In genomic region chr6:155033021-155033801, GRCh38 we compare ENCODE assay signal across 24 cellular contexts. TPM values are rescaled to one million over a fixed set of nuclear protein-coding genes. Genes with fewer than 3 reads are reported as not detected.
DNase-seq lines count a peak whose midpoint lies in the region; ATAC-seq, FAIRE-seq and TF ChIP-seq lines count a peak whose summit lies in the region.
"Had no signal": no experiment of that assay in that cellular context is flagged by ENCODE, and none has a peak within 500 bp of the region (broad histone marks: within the 10 kb centered on the region; RNA-seq: fewer than 3 reads in every experiment).

No MANE protein-coding gene starts in this region.

- no peak for FAIRE-seq in K562 (lab: Jason Lieb, UNC)
- FAIRE-seq: D721Med had no signal

- in situ Hi-C loops in GM23248 (cut with MboI) = no loop called here
- in situ Hi-C loops in K562 (cut with MboI) = no loop called here

- no peak for TF ChIP-seq RAD21 in K562 (CRISPR knock-in tag; conservative IDR thresholded peaks at IDR 0.05 in 1 of 2, IDR thresholded peaks at IDR 0.05 in 1 of 2)

- H3K4me1 ChIP-seq in GM23248 (ENCODE audit: insufficient read depth) (no peaks in the 10 kb centered on the region), K562 (replicated peaks in 1 of 2; ENCODE audit: control insufficient read depth in 2 of 2, insufficient read depth in 2 of 2, low read length in 2 of 2) (no peaks in the 10 kb centered on the region), esophagus (ENCODE audit: control insufficient read depth in 2 of 2, insufficient read depth in 2 of 2, low read length in 1 of 2) (peaks cover 0 to 3% of the 10 kb centered on the region in 2 donors), tibial artery (no peaks in the 10 kb centered on the region)
- H3K4me1 ChIP-seq: BLaER1 treated with 17β-estradiol and CSF1 and Interleukin-3, amounts not matched to agents 10 nM and 100 nM had no signal

- H3K27ac Mint-ChIP-seq in mesothelial cell of epicardium = peak overlapping the region; percentile 12
- H3K27ac Mint-ChIP-seq: CD4-positive, alpha-beta T cell had no signal

- H3K9ac ChIP-seq in GM23248 (no peak overlapping the region), K562 (ENCODE audit: insufficient read depth in 1 of 2, low read depth in 2 of 2, low read length in 2 of 2) (no peak overlapping the region)
- H3K9ac ChIP-seq: BLaER1 treated with 17β-estradiol and CSF1 and Interleukin-3, amounts not matched to agents 10 nM and 100 nM had no signal

- no peak for TF ChIP-seq CTCF in K562 (IDR thresholded peaks at IDR 0.05 in 2 of 3, conservative IDR thresholded peaks at IDR 0.05 in 1 of 3; ENCODE audit: insufficient read depth in 2 of 3, low read depth in 1 of 3, low read length in 3 of 3)
- no peak for TF ChIP-seq CTCF in mesothelial cell of epicardium (IDR thresholded peaks at IDR 0.05; ENCODE audit: unreplicated experiment)
- no peak for TF ChIP-seq CTCF in tibial artery (IDR thresholded peaks at IDR 0.05)

- no peak for TF ChIP-seq EP300 in K562 (IDR thresholded peaks at IDR 0.05; ENCODE audit: low read length)

- peaks cover 17% of the 10 kb centered on the region for H3K4me1 Mint-ChIP-seq in mesothelial cell of epicardium

- POLR2A ChIA-PET in K562 (lab: Yijun Ruan, JAX) = no interaction called here

- H3K4me2 ChIP-seq in GM23248 (ENCODE audit: unreplicated experiment) (no peak overlapping the region), K562 (ENCODE audit: insufficient read depth, low read length) (no peak overlapping the region)
- H3K4me2 ChIP-seq: BLaER1 treated with 17β-estradiol and CSF1 and Interleukin-3, amounts not matched to agents 10 nM and 100 nM; PC-9 had no signal

- 71 to 75% methylated on average over 13 of the region's 13 CpGs for WGBS in GM23248 (ENCODE audit: low coverage in 1 of 2, low lambda C conversion rate in 2 of 2, missing lambda C conversion rate in 2 of 2), 2 experiments
- 8% methylated on average over 13 of the region's 13 CpGs for WGBS in K562 (ENCODE audit: insufficient coverage, low coverage, missing lambda C conversion rate)
- WGBS in esophagus, 2 donors = 55 to 68% methylated on average over 13 of the region's 13 CpGs

- H3K4me3 ChIP-seq in GM23248 (no peak overlapping the region), K562 (no peak overlapping the region), esophagus (ENCODE audit: low read depth in 1 of 2, low read length in 2 of 2) (no peak overlapping the region), tibial artery (no peak overlapping the region)
- H3K4me3 ChIP-seq: BLaER1 treated with 17β-estradiol and CSF1 and Interleukin-3, amounts not matched to agents 10 nM and 100 nM; PC-9; SJSA1 had no signal

- H3K9me1 ChIP-seq in K562 (ENCODE audit: control insufficient read depth, insufficient read depth, low read length) = no peaks in the 10 kb centered on the region

- peaks cover 3% of the 10 kb centered on the region for H3K36me3 Mint-ChIP-seq in mesothelial cell of epicardium

- CTCF ChIA-PET in K562 (lab: Yijun Ruan, JAX; ENCODE audit: low intra/inter-chr PET ratio) = interaction anchor here (0.5 kb wide), 1 partner anchor 36 kb away, joined by 5 read pairs; no protein-coding TSS in a partner anchor

- 0 out of 3 replicates have a peak, but pooled peaks have one; percentile 35 for ATAC-seq in K562

- H4K20me1 ChIP-seq in GM23248 (ENCODE audit: insufficient read depth) (no peaks in the 10 kb centered on the region), K562 (replicated peaks; ENCODE audit: control insufficient read depth, insufficient read depth, low read length) (no peaks in the 10 kb centered on the region)
- H4K20me1 ChIP-seq: BLaER1 treated with 17β-estradiol and CSF1 and Interleukin-3, amounts not matched to agents 10 nM and 100 nM had no signal

- H3K36me3 ChIP-seq in GM23248 (ENCODE audit: low read depth) (no peaks in the 10 kb centered on the region), K562 (ENCODE audit: control insufficient read depth, insufficient read depth, low read length) (no peaks in the 10 kb centered on the region), esophagus (ENCODE audit: control insufficient read depth in 2 of 2, insufficient read depth in 2 of 2, low read length in 1 of 2) (no peaks in the 10 kb centered on the region), tibial artery (no peaks in the 10 kb centered on the region)
- H3K36me3 ChIP-seq: BLaER1 treated with 17β-estradiol and CSF1 and Interleukin-3, amounts not matched to agents 10 nM and 100 nM had no signal

- TF ChIP-seq POLR2A in K562 (conservative IDR thresholded peaks at IDR 0.05) = no peak

- H2AFZ ChIP-seq in GM23248 (no peak overlapping the region), K562 (ENCODE audit: low read depth, low read length) (no peak overlapping the region)
- H2AFZ ChIP-seq: PC-9 had no signal

- DNase-seq in GM23248 (peak; percentile 36), K562 (ENCODE audit: extremely low read depth in 1 of 4, low spot score in 3 of 4) (no peak), mesothelial cell of epicardium (ENCODE audit: low spot score in 2 of 2, unreplicated experiment in 2 of 2) (no peak), NCI-H187 (lab: John Stamatoyannopoulos, UW) (no peak), NCI-H1417 (lab: John Stamatoyannopoulos, UW) (no peak), tibial artery (no peak)
- DNase-seq in effector CD8-positive, alpha-beta T cell (lab: John Stamatoyannopoulos, UW) = no peak
- DNase-seq: AML-193; CD4-positive, alpha-beta T cell; Karpas-422; NCI-H1092; NCI-H1436; NCI-H187 treated with DMSO at 0.1 percent for 48 hours; NCI-H446; NCI-H524 treated with DMSO at 0.1 percent for 48 hours; NCI-H774; NK-92 treated with Interleukin-12 subunit alpha and Interleukin-12 subunit beta, amount 100 ng/mL, for 24 hours; PC-9; Right ventricle myocardium superior had no signal

- BruUV-seq in K562 (replicated peaks; lab: Mats Ljungman, UMichigan) = no TSS peak

- H3K27ac ChIP-seq in GM23248 (no peak overlapping the region), K562 (ENCODE audit: extremely low read depth, low read depth, low read length) (no peak overlapping the region), esophagus (ENCODE audit: low read depth in 2 of 2, low read length in 1 of 2) (peak overlapping the region; percentile 77 to 79), tibial artery (no peak overlapping the region)
- H3K27ac ChIP-seq: BLaER1 treated with 17β-estradiol and CSF1 and Interleukin-3, amounts not matched to agents 10 nM and 100 nM; HL-60; PC-9; SJSA1 had no signal

- intact Hi-C loops in K562 (cut with micrococcal nuclease) (no loop called here), tibial artery (cut with DNase I; ENCODE audit: low total_unique reads) (no loop called here)

- no peaks in the 10 kb centered on the region for H3F3A ChIP-seq in GM23248 (ENCODE audit: insufficient read depth)

- H3K79me2 ChIP-seq in GM23248 (ENCODE audit: insufficient read depth) = no peaks in the 10 kb centered on the region
- no peaks in the 10 kb centered on the region for H3K79me2 ChIP-seq in K562 (ENCODE audit: control insufficient read depth, insufficient read depth, low read length)

- no peaks in the 10 kb centered on the region for H3K9me3 ChIP-seq in GM23248 (ENCODE audit: low read depth)
- H3K9me3 ChIP-seq in K562 (replicated peaks; ENCODE audit: control insufficient read depth, insufficient read depth, low read depth, low read length) = no peaks in the 10 kb centered on the region
- H3K9me3 ChIP-seq in esophagus (ENCODE audit: control insufficient read depth in 2 of 2, insufficient read depth in 1 of 2, low read depth in 1 of 2, low read length in 1 of 2) = no peaks in the 10 kb centered on the region
- H3K9me3 ChIP-seq in tibial artery = no peaks in the 10 kb centered on the region

- H3K9me3 Mint-ChIP-seq in mesothelial cell of epicardium = no peaks in the 10 kb centered on the region
- H3K9me3 Mint-ChIP-seq: CD4-positive, alpha-beta T cell had no signal

- no peaks in the 10 kb centered on the region for H3K9me2 ChIP-seq in GM23248 (ENCODE audit: insufficient read depth)

- H3K27me3 Mint-ChIP-seq in mesothelial cell of epicardium (ENCODE audit: low read depth) = no peaks in the 10 kb centered on the region
- H3K27me3 Mint-ChIP-seq: CD4-positive, alpha-beta T cell had no signal

- H3K4me3 Mint-ChIP-seq in mesothelial cell of epicardium = no peak overlapping the region
- H3K4me3 Mint-ChIP-seq: CD4-positive, alpha-beta T cell had no signal

- H3K27me3 ChIP-seq in GM23248 (replicated peaks; ENCODE audit: insufficient read depth) (no peaks in the 10 kb centered on the region), K562 (ENCODE audit: control insufficient read depth in 2 of 2, insufficient read depth in 2 of 2, low read length in 2 of 2) (peaks cover 28 to 33% of the 10 kb centered on the region in 2 experiments), esophagus (ENCODE audit: control insufficient read depth in 1 of 2, insufficient read depth in 2 of 2, low read length in 2 of 2) (no peaks in the 10 kb centered on the region), tibial artery (no peaks in the 10 kb centered on the region)
- H3K27me3 ChIP-seq: BLaER1 treated with 17β-estradiol and CSF1 and Interleukin-3, amounts not matched to agents 10 nM and 100 nM; SJSA1 had no signal

TF ChIP-seq in K562, 482 proteins besides CTCF, POLR2A, EP300 and RAD21 (continues in another document):
- TF ChIP-seq SIRT6 (IDR thresholded peaks at IDR 0.05; ENCODE audit: low read depth, low read length) (no peak), NFYB (IDR thresholded peaks at IDR 0.05; ENCODE audit: extremely low read depth, insufficient read length) (no peak), KHSRP (IDR thresholded peaks at IDR 0.05) (no peak), XRCC3 (IDR thresholded peaks at IDR 0.05) (no peak)

RNA-seq across cellular contexts. Expression of gene TIAM2, which starts 38.1 kb away (rescaled TPM):
- total RNA-seq in GM23248 (2014; rRNA removed; shearing (Covaris generic)) = 2.6 and 5.1 TPM in 2 replicates
- polyA plus RNA-seq in GM23248 (2016; fragmentation: Nextera tagmentation; extraction: Ambion mirVana) = 2.4 and 4.3 TPM in 2 replicates
- total RNA-seq in K562 (2011; cell fraction: chromatin; rRNA removed; ENCODE audit: low replicate concordance) = 5.5 and 21.6 TPM in 2 replicates
- 4.5 and 5.4 TPM in 2 replicates for total RNA-seq in K562 (2011; cell fraction: nucleolus; rRNA removed)
- total RNA-seq in K562 (2011; cell fraction: nucleoplasm; rRNA removed) = 14.0 and 33.7 TPM in 2 replicates
- 0.73 and 3.0 TPM in 2 replicates for total RNA-seq in K562 (2014; rRNA removed)
- total RNA-seq in K562 (2014; rRNA removed; fragmentation: Illumina TruSeq; extraction: Trizol) = 5.0 and 5.3 TPM in 2 replicates
- total RNA-seq in K562 (2015; rRNA removed; fragmentation: Illumina TruSeq; extraction: Trizol) = 6.4 and 6.5 TPM in 2 replicates
- total RNA-seq in K562 (2021) = 3.6 and 4.5 TPM in 2 replicates
- polyA plus RNA-seq in K562 (2011; rRNA removed) = 4.2 and 4.3 TPM in 2 replicates
- polyA plus RNA-seq in K562 (2011; cell fraction: cytosol; rRNA removed) = 0.78 and 1.8 TPM in 2 replicates
- 4.5 and 4.6 TPM in 2 replicates for polyA plus RNA-seq in K562 (2011; cell fraction: nucleus; rRNA removed)
- polyA plus RNA-seq in K562 (2012) = 3.3 and 3.7 TPM in 2 replicates
- 4.3 and 4.4 TPM in 2 replicates for polyA plus RNA-seq in K562 (2014; fragmentation: Illumina TruSeq; extraction: Trizol)
- 1 to 10 TPM; 2.5 to 3.1 TPM for polyA plus RNA-seq in K562 (2014; fragmentation: Nextera tagmentation; extraction: Ambion mirVana)
- polyA plus RNA-seq in K562 (2014; rRNA removed) = 4.4 TPM in 2 replicates
- polyA minus RNA-seq in K562 (2011; rRNA and poly(A)+ RNA removed) = 4.2 and 5.9 TPM in 2 replicates
- polyA minus RNA-seq in K562 (2011; cell fraction: cytosol; rRNA and poly(A)+ RNA removed) = 2.5 and 3.5 TPM in 2 replicates
- polyA minus RNA-seq in K562 (2011; cell fraction: nucleus; rRNA and poly(A)+ RNA removed) = 3.8 and 5.7 TPM in 2 replicates
- polyA plus RNA-seq in esophagus = 1 to 10 TPM; 2.3 to 3.1 TPM
- 14.4 to 19.9 TPM (median 18.1 TPM) in 3 replicates for total RNA-seq in mesothelial cell of epicardium

Comparison
In these comparisons a context has a peak if more than half of its experiments do, and no peak if none do; other contexts are left out.
1. H3K27ac ChIP-seq: peak in esophagus (2 of 2); none in GM23248 (single experiment), K562 (single experiment) and tibial artery (0 of 2).